In the genomic region with DNA sequence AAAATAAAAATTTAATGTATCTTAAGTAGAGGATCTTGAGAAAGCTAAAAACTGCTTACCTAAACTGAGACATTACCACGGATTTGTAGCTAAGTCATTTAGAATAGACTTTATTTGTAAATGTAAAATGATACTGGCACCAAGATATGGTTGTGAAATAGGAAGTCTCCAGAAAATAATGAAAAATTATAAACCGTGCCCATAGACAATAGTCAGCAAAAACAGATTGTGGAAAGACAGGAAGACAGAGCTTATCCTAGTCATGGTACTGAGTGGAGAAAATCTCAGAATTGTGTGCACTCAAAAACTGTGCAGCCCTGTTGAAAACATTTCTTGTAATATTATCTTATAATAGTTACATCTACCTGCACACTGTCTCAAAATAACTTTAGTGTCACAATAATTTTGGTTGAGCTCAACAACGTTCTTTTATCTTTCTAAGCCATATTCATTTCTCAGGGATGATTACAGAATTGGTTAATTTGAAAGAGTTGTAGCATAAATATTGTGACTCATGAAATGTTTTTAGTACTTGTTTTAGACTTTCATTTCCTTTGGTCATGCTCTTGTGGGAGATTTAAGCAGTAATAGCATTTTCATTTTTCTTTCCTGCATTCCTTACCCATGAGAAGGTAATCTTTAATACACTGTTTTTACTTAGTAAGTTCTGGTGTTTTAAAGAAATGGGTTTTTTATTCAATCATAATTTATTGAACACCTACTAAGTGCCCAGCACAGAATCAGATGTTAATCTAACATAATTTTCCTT, we compare ENCODE assay signal across 1 cellular context.
TF ChIP-seq lines count a peak whose summit lies in the region.

No MANE protein-coding gene starts in this region.

TF ChIP-seq in IMR-90, 13 proteins besides CTCF, POLR2A, EP300 and RAD21:
- TF ChIP-seq MAFK (IDR thresholded peaks at IDR 0.05; ENCODE audit: low read depth, low read length) (peak; percentile 45; the same call in 1 of the 2 replicates), CEBPB (IDR thresholded peaks at IDR 0.05; ENCODE audit: low read depth, low read length) (peak; percentile 32), SMC3 (IDR thresholded peaks at IDR 0.05; ENCODE audit: low read depth, low read length) (no peak; the same call in 1 of the 2 replicates), FOS (IDR thresholded peaks at IDR 0.05; ENCODE audit: low read depth, low read length) (peak; percentile 52; the same call in 1 of the 2 replicates)
